In the genomic region with DNA sequence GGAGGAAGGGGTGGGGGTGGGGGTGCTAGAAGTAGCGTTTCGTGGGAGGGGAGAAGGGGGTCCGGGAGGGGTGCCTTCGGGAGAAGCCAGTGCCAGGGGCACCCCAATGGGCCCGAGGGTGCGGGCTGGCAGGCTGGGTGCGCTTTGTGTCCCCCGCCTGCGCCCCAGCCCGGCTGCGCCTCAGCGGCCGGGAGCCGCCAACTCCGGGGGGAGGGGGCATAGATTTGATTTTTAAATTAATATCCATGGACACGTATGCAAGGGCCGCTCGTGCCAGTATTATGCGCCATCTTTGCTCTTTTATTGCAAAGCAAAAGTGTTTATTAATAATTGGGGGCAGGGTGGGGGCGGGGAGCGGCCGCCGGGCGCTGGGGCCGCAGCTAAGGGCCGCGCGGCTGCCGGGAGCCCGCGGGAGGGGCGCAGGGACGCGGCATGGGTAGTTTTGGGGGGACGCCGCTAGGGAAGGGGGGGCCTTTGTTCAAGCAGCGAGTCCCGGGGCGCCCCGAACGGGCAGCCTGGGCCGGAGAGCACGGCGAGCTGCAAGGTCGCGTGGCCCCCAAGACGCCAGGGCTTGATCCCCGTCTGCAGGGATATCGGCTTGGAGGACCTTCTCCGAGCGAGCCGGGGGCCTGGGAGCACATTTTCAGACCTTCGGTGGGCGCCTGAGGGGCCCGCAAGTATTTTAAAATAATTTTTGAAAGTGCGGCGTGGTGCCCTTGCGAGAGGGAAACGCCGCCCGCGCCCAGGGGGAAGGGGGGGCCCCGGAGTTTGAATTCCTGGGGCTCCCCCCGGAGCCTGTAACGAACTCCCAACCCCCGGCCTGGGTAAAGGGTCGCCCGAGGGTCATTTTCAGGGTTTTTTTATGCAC, we compare ENCODE assay signal across 9 cellular contexts. TPM values are rescaled to one million over a fixed set of nuclear protein-coding genes. Genes with fewer than 3 reads are reported as not detected.
DNase-seq lines count a peak whose midpoint lies in the region; ATAC-seq, FAIRE-seq and TF ChIP-seq lines count a peak whose summit lies in the region.
"Had no signal": no experiment of that assay in that cellular context is flagged by ENCODE, and none has a peak within 500 bp of the region (broad histone marks: within the 10 kb centered on the region; RNA-seq: fewer than 3 reads in every experiment).

No MANE protein-coding gene starts in this region.

- 0 out of 2 replicates have a peak overlapping the region, but pooled peaks have one; percentile 51 for H2AFZ ChIP-seq in K562 (ENCODE audit: low read depth, low read length)

- peak overlapping the region; percentile 63 to 87; a peak in 3 of 4 replicates for H3K9ac ChIP-seq in K562 (ENCODE audit: insufficient read depth in 1 of 2, low read depth in 2 of 2, low read length in 2 of 2)

- ATAC-seq in K562 (no peak), memory B cell (ENCODE audit: low read depth) (no peak)
- ATAC-seq in activated CD4-positive, CD25-positive, alpha-beta regulatory T cell treated with anti-CD3 and anti-CD28 coated beads, Interleukin-2, amount 50 U/mL, for 24 hours: no peak

- peaks cover 8 to 74% of the 10 kb centered on the region in 2 experiments; a peak in 4 of 5 replicates for H3K4me1 ChIP-seq in K562 (replicated peaks in 1 of 2; ENCODE audit: control insufficient read depth in 2 of 2, insufficient read depth in 2 of 2, low read length in 2 of 2)

- H3K4me1 Mint-ChIP-seq in memory B cell: peaks cover 16% of the 10 kb centered on the region
- peaks cover 3% of the 10 kb centered on the region for H3K4me1 Mint-ChIP-seq in type B pancreatic cell (ENCODE audit: unreplicated experiment)

- peaks cover 12% of the 10 kb centered on the region for H3K27me3 Mint-ChIP-seq in memory B cell
- peaks cover 10% of the 10 kb centered on the region for H3K27me3 Mint-ChIP-seq in type B pancreatic cell

- peaks cover 9 to 13% of the 10 kb centered on the region in 2 experiments for H3K27me3 ChIP-seq in K562 (ENCODE audit: control insufficient read depth in 2 of 2, insufficient read depth in 2 of 2, low read length in 2 of 2)

- H3K4me3 Mint-ChIP-seq in memory B cell: peak overlapping the region; percentile 93
- peak overlapping the region; percentile 99 for H3K4me3 Mint-ChIP-seq in type B pancreatic cell

- H3K36me3 Mint-ChIP-seq in memory B cell (no peaks in the 10 kb centered on the region), type B pancreatic cell (peaks cover 4% of the 10 kb centered on the region)

- H3K27ac ChIP-seq in K562 (ENCODE audit: extremely low read depth, low read depth, low read length): peak overlapping the region; percentile 66; the same call in 1 of the 3 replicates

- H4K20me1 ChIP-seq in K562 (replicated peaks; ENCODE audit: control insufficient read depth, insufficient read depth, low read length): no peaks in the 10 kb centered on the region; the same call in none of the 2 replicates

- BruUV-seq in K562 (replicated peaks; lab: Mats Ljungman, UMichigan): no TSS peak

- no peaks in the 10 kb centered on the region for H3K9me3 ChIP-seq in K562 (replicated peaks; ENCODE audit: control insufficient read depth, insufficient read depth, low read depth, low read length)

- no peak for FAIRE-seq in K562 (lab: Jason Lieb, UNC)

- intact Hi-C loops in K562 (cut with micrococcal nuclease): loop anchor here (2.0 to 10.0 kb wide), 6 partner anchors 200 to 1007 kb away; no protein-coding TSS in a partner anchor

- POLR2A ChIA-PET in K562 (lab: Yijun Ruan, JAX): interaction anchor here (0.5 to 0.6 kb wide), 2 partner anchors 228 to 1190 kb away, joined by 4 to 5 read pairs; no protein-coding TSS in a partner anchor

- TF ChIP-seq EP300 in K562 (IDR thresholded peaks at IDR 0.05; ENCODE audit: low read length): no peak

- no peak for TF ChIP-seq CTCF in K562 (IDR thresholded peaks at IDR 0.05 in 2 of 3, conservative IDR thresholded peaks at IDR 0.05 in 1 of 3; ENCODE audit: insufficient read depth in 2 of 3, low read depth in 1 of 3, low read length in 3 of 3)
- no peak for TF ChIP-seq CTCF in type B pancreatic cell (conservative IDR thresholded peaks at IDR 0.05)

- peaks cover 4% of the 10 kb centered on the region; the same call in 1 of the 3 replicates for H3K79me2 ChIP-seq in K562 (ENCODE audit: control insufficient read depth, insufficient read depth, low read length)

- H3K9me3 Mint-ChIP-seq in memory B cell (no peaks in the 10 kb centered on the region), type B pancreatic cell (no peaks in the 10 kb centered on the region)

- WGBS in K562 (ENCODE audit: insufficient coverage, low coverage, missing lambda C conversion rate): 1% methylated on average over 38 of the region's 68 CpGs

- TF ChIP-seq RAD21 in K562 (CRISPR knock-in tag; conservative IDR thresholded peaks at IDR 0.05 in 1 of 2, IDR thresholded peaks at IDR 0.05 in 1 of 2): no peak

- no peak for TF ChIP-seq POLR2A in K562 (conservative IDR thresholded peaks at IDR 0.05)

- no peaks in the 10 kb centered on the region for H3K36me3 ChIP-seq in K562 (ENCODE audit: control insufficient read depth, insufficient read depth, low read length)

- peaks cover 3% of the 10 kb centered on the region for H3K9me1 ChIP-seq in K562 (ENCODE audit: control insufficient read depth, insufficient read depth, low read length)

- peak; percentile 60 for DNase-seq in activated effector memory CD4-positive, alpha-beta T cell treated with anti-CD3 and anti-CD28 coated beads, Interleukin-2, amount 50 U/mL, for 16 hours
- DNase-seq in activated effector memory CD4-positive, alpha-beta T cell treated with Interleukin-2 at 50 U/mL for 16 hours: no peak
- peak in 2 of 4 experiments; percentile 40 to 45 for DNase-seq in K562 (ENCODE audit: extremely low read depth in 1 of 4, low spot score in 3 of 4)
- DNase-seq in memory B cell (ENCODE audit: low spot score in 2 of 2): peak in 1 of 2 donors; percentile 40
- no peak for DNase-seq in type B pancreatic cell (ENCODE audit: extremely low spot score, unreplicated experiment)
- DNase-seq in DMS79 (lab: John Stamatoyannopoulos, UW): no peak
- no peak for DNase-seq in ureter (ENCODE audit: low spot score)
- DNase-seq: activated CD4-positive, CD25-positive, alpha-beta regulatory T cell treated with anti-CD3 and anti-CD28 coated beads, Interleukin-2, amount 50 U/mL, for 72 hours had no signal

- in situ Hi-C loops in K562 (cut with MboI): loop anchor here (5.0 kb wide), 3 partner anchors 195 to 535 kb away; partner anchors contain the start of gene MYEOV

- CTCF ChIA-PET in K562 (lab: Yijun Ruan, JAX; ENCODE audit: low intra/inter-chr PET ratio): interaction anchor here (0.8 to 3.4 kb wide), 3 partner anchors 197 to 540 kb away, joined by 3 to 43 read pairs (median 3); no protein-coding TSS in a partner anchor

- H3K27ac Mint-ChIP-seq in memory B cell (no peak overlapping the region), type B pancreatic cell (peak overlapping the region; percentile 98)

- peak overlapping the region; percentile 54 for H3K4me3 ChIP-seq in K562

- H3K4me2 ChIP-seq in K562 (ENCODE audit: insufficient read depth, low read length): peak overlapping the region; percentile 78

TF ChIP-seq in K562, 482 proteins besides CTCF, POLR2A, EP300 and RAD21 (continues in another document):
- TF ChIP-seq MTF1 (CRISPR knock-in tag; IDR thresholded peaks at IDR 0.05; ENCODE audit: borderline replicate concordance) (no peak), ZNF778 (CRISPR knock-in tag; IDR thresholded peaks at IDR 0.05) (no peak), DPF2 (IDR thresholded peaks at IDR 0.05) (no peak)

RNA-seq across cellular contexts. Expression of gene CCND1, which starts 1.0 kb away (rescaled TPM):
- 9.3 and 33.6 TPM in 2 replicates for total RNA-seq in K562 (2011; cell fraction: chromatin; rRNA removed; ENCODE audit: low replicate concordance)
- 22.5 and 33.2 TPM in 2 replicates for total RNA-seq in K562 (2011; cell fraction: nucleolus; rRNA removed)
- total RNA-seq in K562 (2011; cell fraction: nucleoplasm; rRNA removed): 11.1 and 13.8 TPM in 2 replicates
- total RNA-seq in K562 (2014; rRNA removed): 7.7 and 11.4 TPM in 2 replicates
- total RNA-seq in K562 (2014; rRNA removed; fragmentation: Illumina TruSeq; extraction: Trizol): 3.1 TPM in 2 replicates
- total RNA-seq in K562 (2015; rRNA removed; fragmentation: Illumina TruSeq; extraction: Trizol): 2.2 and 3.8 TPM in 2 replicates
- 18.9 and 23.3 TPM in 2 replicates for total RNA-seq in K562 (2021)
- polyA plus RNA-seq in K562 (2011; rRNA removed): 16.7 and 19.7 TPM in 2 replicates
- polyA plus RNA-seq in K562 (2011; cell fraction: cytosol; rRNA removed): 16.2 and 30.6 TPM in 2 replicates
- polyA plus RNA-seq in K562 (2011; cell fraction: nucleus; rRNA removed): 20.4 and 50.8 TPM in 2 replicates
- polyA plus RNA-seq in K562 (2012): 6.0 and 6.3 TPM in 2 replicates
- polyA plus RNA-seq in K562 (2014; fragmentation: Illumina TruSeq; extraction: Trizol): 3.0 and 6.5 TPM in 2 replicates
- polyA plus RNA-seq in K562 (2014; fragmentation: Nextera tagmentation; extraction: Ambion mirVana): under 1 TPM; 0.04 to 0.13 TPM
- polyA plus RNA-seq in K562 (2014; rRNA removed): 6.4 and 7.5 TPM in 2 replicates
- 10.3 and 15.0 TPM in 2 replicates for polyA minus RNA-seq in K562 (2011; rRNA and poly(A)+ RNA removed)
- polyA minus RNA-seq in K562 (2011; cell fraction: cytosol; rRNA and poly(A)+ RNA removed): 29.4 and 35.4 TPM in 2 replicates
- 44.4 and 45.2 TPM in 2 replicates for polyA minus RNA-seq in K562 (2011; cell fraction: nucleus; rRNA and poly(A)+ RNA removed)
- total RNA-seq in type B pancreatic cell (ENCODE audit: low replicate concordance): 299 and 439 TPM in 2 replicates
- 203 TPM for total RNA-seq in ureter

RNA-seq across cellular contexts. Expression of gene LTO1, which starts 33.2 kb away (rescaled TPM):
- total RNA-seq in K562 (2011; cell fraction: chromatin; rRNA removed; ENCODE audit: low replicate concordance): 57.3 and 78.3 TPM in 2 replicates
- 45.9 and 51.0 TPM in 2 replicates for total RNA-seq in K562 (2011; cell fraction: nucleolus; rRNA removed)
- 63.6 and 86.3 TPM in 2 replicates for total RNA-seq in K562 (2011; cell fraction: nucleoplasm; rRNA removed)
- 26.0 and 27.9 TPM in 2 replicates for total RNA-seq in K562 (2014; rRNA removed)
- 14.3 and 16.3 TPM in 2 replicates for total RNA-seq in K562 (2014; rRNA removed; fragmentation: Illumina TruSeq; extraction: Trizol)
- 18.6 and 19.1 TPM in 2 replicates for total RNA-seq in K562 (2015; rRNA removed; fragmentation: Illumina TruSeq; extraction: Trizol)
- total RNA-seq in K562 (2021): 18.7 and 21.4 TPM in 2 replicates
- polyA plus RNA-seq in K562 (2011; rRNA removed): 15.9 and 19.9 TPM in 2 replicates
- 22.3 and 22.4 TPM in 2 replicates for polyA plus RNA-seq in K562 (2011; cell fraction: cytosol; rRNA removed)
- polyA plus RNA-seq in K562 (2011; cell fraction: nucleus; rRNA removed): 29.3 and 45.4 TPM in 2 replicates
- polyA plus RNA-seq in K562 (2012): 15.8 and 17.4 TPM in 2 replicates
- 18.9 and 20.3 TPM in 2 replicates for polyA plus RNA-seq in K562 (2014; fragmentation: Illumina TruSeq; extraction: Trizol)
- polyA plus RNA-seq in K562 (2014; fragmentation: Nextera tagmentation; extraction: Ambion mirVana): 1 to 10 TPM; 2.6 to 3.7 TPM
- 36.8 and 43.4 TPM in 2 replicates for polyA plus RNA-seq in K562 (2014; rRNA removed)
- polyA minus RNA-seq in K562 (2011; rRNA and poly(A)+ RNA removed): 13.3 and 22.2 TPM in 2 replicates
- 7.5 and 7.6 TPM in 2 replicates for polyA minus RNA-seq in K562 (2011; cell fraction: cytosol; rRNA and poly(A)+ RNA removed)
- 17.8 and 18.2 TPM in 2 replicates for polyA minus RNA-seq in K562 (2011; cell fraction: nucleus; rRNA and poly(A)+ RNA removed)
- total RNA-seq in type B pancreatic cell (ENCODE audit: low replicate concordance): 21.5 and 24.6 TPM in 2 replicates
- 42.1 TPM for total RNA-seq in ureter
